Comparison of ENCODE assay signal across 9 cellular contexts in genomic region chr3:8490079-8490552, GRCh38. TPM values are rescaled to one million over a fixed set of nuclear protein-coding genes. Genes with fewer than 3 reads are reported as not detected.
DNase-seq lines count a peak whose midpoint lies in the region; TF ChIP-seq lines count a peak whose summit lies in the region.
"Had no signal": no experiment of that assay in that cellular context is flagged by ENCODE, and none has a peak within 500 bp of the region (broad histone marks: within the 10 kb centered on the region; RNA-seq: fewer than 3 reads in every experiment).

No MANE protein-coding gene starts in this region.

- H3K4me1 ChIP-seq in Peyer's patch = no peaks in the 10 kb centered on the region

- no peaks in the 10 kb centered on the region for H3K27me3 Mint-ChIP-seq in chondrocyte (ENCODE audit: low read depth)

- H3K4me1 Mint-ChIP-seq in chondrocyte (ENCODE audit: low read depth) = peaks cover 77% of the 10 kb centered on the region

- H3K36me3 Mint-ChIP-seq in chondrocyte (ENCODE audit: low read depth) = peaks cover under 1% of the 10 kb centered on the region

- H3K27me3 ChIP-seq in Peyer's patch = no peaks in the 10 kb centered on the region

- TF ChIP-seq POLR2A in Peyer's patch (IDR thresholded peaks at IDR 0.05) = no peak

- no peak for TF ChIP-seq CTCF in AG09309 (IDR thresholded peaks at IDR 0.05; ENCODE audit: control insufficient read depth, insufficient read depth, low read depth, low read length, missing control alignments)
- TF ChIP-seq CTCF in chondrocyte (IDR thresholded peaks at IDR 0.05) = no peak
- no peak for TF ChIP-seq CTCF in GM10266 (IDR thresholded peaks at IDR 0.05; ENCODE audit: control insufficient read depth, insufficient read depth, low read depth, missing control alignments)
- TF ChIP-seq CTCF in Peyer's patch (IDR thresholded peaks at IDR 0.05) = no peak

- H3K9me3 ChIP-seq in Peyer's patch = no peaks in the 10 kb centered on the region

- H3K4me3 ChIP-seq in AG09309 (ENCODE audit: control insufficient read depth, low read depth, low read length) (no peak overlapping the region), Peyer's patch (no peak overlapping the region)

- DNase-seq in AG09309 (ENCODE audit: low read depth) = peak; percentile 94
- DNase-seq in M059J (ENCODE audit: low read depth) = peak; percentile 88
- no peak for DNase-seq in chondrocyte (ENCODE audit: low spot score)
- DNase-seq in mucosa of gallbladder (ENCODE audit: low spot score) = peak; percentile 40
- DNase-seq in midbrain (lab: John Stamatoyannopoulos, UW) = no peak
- DNase-seq in GM10266 (ENCODE audit: extremely low spot score) = no peak
- no peak for DNase-seq in Peyer's patch
- no peak for DNase-seq in cerebellum (ENCODE audit: low spot score)

- H3K9me3 Mint-ChIP-seq in chondrocyte (ENCODE audit: low read depth) = peaks cover 3% of the 10 kb centered on the region

- H3K4me3 Mint-ChIP-seq in chondrocyte (ENCODE audit: unreplicated experiment) = no peak overlapping the region

- no peaks in the 10 kb centered on the region for H3K36me3 ChIP-seq in Peyer's patch

- peak overlapping the region; percentile 90 for H3K27ac Mint-ChIP-seq in chondrocyte (ENCODE audit: unreplicated experiment)

- H3K27ac ChIP-seq in Peyer's patch = no peak overlapping the region
- H3K27ac ChIP-seq: VCaP had no signal

RNA-seq across cellular contexts. Expression of gene LMCD1, which starts 11.5 kb away (rescaled TPM):
- total RNA-seq in M059J (2014; rRNA removed; shearing (Covaris generic)) = 10.0 and 18.1 TPM in 2 replicates
- 260 to 268 TPM (median 263 TPM) in 3 replicates for total RNA-seq in chondrocyte
- total RNA-seq in mucosa of gallbladder = 77.9 TPM
- total RNA-seq in Peyer's patch = 10 to 100 TPM in 2 of 4 donors, 1 to 10 TPM in 2; 1.6 to 90.8 (median 12.3) TPM
- 3.4 TPM for total RNA-seq in cerebellum

Comparison
In these comparisons a context has a peak if more than half of its experiments do, and no peak if none do; other contexts are left out.
1. DNase-seq: peak in AG09309 (single experiment), M059J (single experiment) and mucosa of gallbladder (single experiment); none in chondrocyte (single experiment), midbrain (single experiment), GM10266 (single experiment), Peyer's patch (0 of 3) and cerebellum (single experiment).